ENCODE assay signal across 7 cellular contexts in genomic region chr16:15672514-15673167, GRCh38. TPM values are rescaled to one million over a fixed set of nuclear protein-coding genes. Genes with fewer than 3 reads are reported as not detected.
DNase-seq lines count a peak whose midpoint lies in the region; ATAC-seq and TF ChIP-seq lines count a peak whose summit lies in the region.

No MANE protein-coding gene starts in this region.

- peaks cover 36 to 40% of the 10 kb centered on the region in 2 donors for H3K4me1 Mint-ChIP-seq in immature natural killer cell

- in situ Hi-C loops in astrocyte of the spinal cord (cut with HindIII; ENCODE audit: low sequenced_read_pairs), result no loop called here

- H3K4me2 ChIP-seq in skeletal muscle satellite cell (ENCODE audit: low read length), result peak overlapping the region; percentile 68

- H3K36me3 ChIP-seq in skeletal muscle satellite cell (ENCODE audit: insufficient read depth, low read length) (peaks cover 42% of the 10 kb centered on the region), WERI-Rb-1 (peaks cover 46% of the 10 kb centered on the region)

- peak overlapping the region; percentile 40 to 80 (median 66) for H3K4me3 Mint-ChIP-seq in immature natural killer cell

- H3K9ac ChIP-seq in skeletal muscle satellite cell (ENCODE audit: low read depth, low read length), result peak overlapping the region; percentile 66

- H3K36me3 Mint-ChIP-seq in immature natural killer cell, result peaks cover 4 to 13% (median 5%) of the 10 kb centered on the region in 3 donors

- no peak overlapping the region for H3K27ac ChIP-seq in WERI-Rb-1

- TF ChIP-seq EP300 in Ishikawa (IDR thresholded peaks at IDR 0.05; ENCODE audit: borderline replicate concordance), result peak; percentile 35; the same call in 1 of the 2 replicates

- H3K27ac Mint-ChIP-seq in immature natural killer cell, result peak overlapping the region; percentile 90 to 99 (median 94)

- H3K27me3 ChIP-seq in skeletal muscle satellite cell (ENCODE audit: control insufficient read depth, insufficient read depth, low read length) (no peaks in the 10 kb centered on the region), WERI-Rb-1 (ENCODE audit: insufficient read depth, low read depth, severe bottlenecking) (no peaks in the 10 kb centered on the region)

- no peak for TF ChIP-seq RAD21 in Ishikawa (IDR thresholded peaks at IDR 0.05; ENCODE audit: low read depth)

- no peak overlapping the region for H3K4me3 ChIP-seq in astrocyte of the spinal cord (ENCODE audit: low read depth, low read length)
- H3K4me3 ChIP-seq in skeletal muscle satellite cell (ENCODE audit: low read length), result peak overlapping the region; percentile 33
- H3K4me3 ChIP-seq in WERI-Rb-1 (ENCODE audit: low read depth, low read length), result no peak overlapping the region

- no peaks in the 10 kb centered on the region for H3K9me3 ChIP-seq in skeletal muscle satellite cell (replicated peaks; ENCODE audit: low read length)
- no peaks in the 10 kb centered on the region for H3K9me3 ChIP-seq in WERI-Rb-1 (ENCODE audit: severe bottlenecking)

- peaks cover 24% of the 10 kb centered on the region for H3K4me1 ChIP-seq in skeletal muscle satellite cell (ENCODE audit: control insufficient read depth, insufficient read depth, low read length)

- peaks cover 0 to 3% (median 2%) of the 10 kb centered on the region in 3 donors for H3K27me3 Mint-ChIP-seq in immature natural killer cell (ENCODE audit: low read depth in 3 of 3)

- TF ChIP-seq CTCF in astrocyte of the spinal cord (IDR thresholded peaks at IDR 0.05; ENCODE audit: low read depth, low read length) (no peak), WERI-Rb-1 (IDR thresholded peaks at IDR 0.05; ENCODE audit: low read depth, low read length) (no peak)

- peak; percentile 78 for DNase-seq in T-helper 22 cell (ENCODE audit: low read depth)
- DNase-seq in astrocyte of the spinal cord (ENCODE audit: low read depth, low spot score), result peak; percentile 98
- DNase-seq in immature natural killer cell, result peak; percentile 62 to 69 (median 68)
- DNase-seq in WERI-Rb-1, result no peak

- no peaks in the 10 kb centered on the region for H3K9me3 Mint-ChIP-seq in immature natural killer cell

- ATAC-seq in GM21576 (IDR thresholded peaks at IDR 0.05; ENCODE audit: unreplicated experiment), result no peak

TF ChIP-seq in Ishikawa, 13 proteins besides CTCF, POLR2A, EP300 and RAD21:
- TF ChIP-seq NFIC (IDR thresholded peaks at IDR 0.05) (peak; percentile 53), FOXM1 (IDR thresholded peaks at IDR 0.05; ENCODE audit: borderline replicate concordance, low read depth) (0 out of 2 replicates have a peak, but pooled peaks have one; percentile 34), TEAD4 (IDR thresholded peaks at IDR 0.05) (no peak), TCF12 (IDR thresholded peaks at IDR 0.05; ENCODE audit: low read depth) (no peak), TAF1 (IDR thresholded peaks at IDR 0.05; ENCODE audit: low read depth) (no peak), CREB1 (IDR thresholded peaks at IDR 0.05; ENCODE audit: low read depth) (no peak), EGR1 (IDR thresholded peaks at IDR 0.05) (no peak), ZBTB7A (IDR thresholded peaks at IDR 0.05; ENCODE audit: low read depth) (no peak), YY1 (IDR thresholded peaks at IDR 0.05; ENCODE audit: low read depth) (peak; percentile 52; the same call in 1 of the 2 replicates), CEBPB (IDR thresholded peaks at IDR 0.05) (peak; percentile 97)
- TF ChIP-seq, protein P1, sequence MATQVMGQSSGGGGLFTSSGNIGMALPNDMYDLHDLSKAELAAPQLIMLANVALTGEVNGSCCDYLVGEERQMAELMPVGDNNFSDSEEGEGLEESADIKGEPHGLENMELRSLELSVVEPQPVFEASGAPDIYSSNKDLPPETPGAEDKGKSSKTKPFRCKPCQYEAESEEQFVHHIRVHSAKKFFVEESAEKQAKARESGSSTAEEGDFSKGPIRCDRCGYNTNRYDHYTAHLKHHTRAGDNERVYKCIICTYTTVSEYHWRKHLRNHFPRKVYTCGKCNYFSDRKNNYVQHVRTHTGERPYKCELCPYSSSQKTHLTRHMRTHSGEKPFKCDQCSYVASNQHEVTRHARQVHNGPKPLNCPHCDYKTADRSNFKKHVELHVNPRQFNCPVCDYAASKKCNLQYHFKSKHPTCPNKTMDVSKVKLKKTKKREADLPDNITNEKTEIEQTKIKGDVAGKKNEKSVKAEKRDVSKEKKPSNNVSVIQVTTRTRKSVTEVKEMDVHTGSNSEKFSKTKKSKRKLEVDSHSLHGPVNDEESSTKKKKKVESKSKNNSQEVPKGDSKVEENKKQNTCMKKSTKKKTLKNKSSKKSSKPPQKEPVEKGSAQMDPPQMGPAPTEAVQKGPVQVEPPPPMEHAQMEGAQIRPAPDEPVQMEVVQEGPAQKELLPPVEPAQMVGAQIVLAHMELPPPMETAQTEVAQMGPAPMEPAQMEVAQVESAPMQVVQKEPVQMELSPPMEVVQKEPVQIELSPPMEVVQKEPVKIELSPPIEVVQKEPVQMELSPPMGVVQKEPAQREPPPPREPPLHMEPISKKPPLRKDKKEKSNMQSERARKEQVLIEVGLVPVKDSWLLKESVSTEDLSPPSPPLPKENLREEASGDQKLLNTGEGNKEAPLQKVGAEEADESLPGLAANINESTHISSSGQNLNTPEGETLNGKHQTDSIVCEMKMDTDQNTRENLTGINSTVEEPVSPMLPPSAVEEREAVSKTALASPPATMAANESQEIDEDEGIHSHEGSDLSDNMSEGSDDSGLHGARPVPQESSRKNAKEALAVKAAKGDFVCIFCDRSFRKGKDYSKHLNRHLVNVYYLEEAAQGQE (IDR thresholded peaks at IDR 0.05; ENCODE audit: low read depth), result no peak
- TF ChIP-seq, protein P2, sequence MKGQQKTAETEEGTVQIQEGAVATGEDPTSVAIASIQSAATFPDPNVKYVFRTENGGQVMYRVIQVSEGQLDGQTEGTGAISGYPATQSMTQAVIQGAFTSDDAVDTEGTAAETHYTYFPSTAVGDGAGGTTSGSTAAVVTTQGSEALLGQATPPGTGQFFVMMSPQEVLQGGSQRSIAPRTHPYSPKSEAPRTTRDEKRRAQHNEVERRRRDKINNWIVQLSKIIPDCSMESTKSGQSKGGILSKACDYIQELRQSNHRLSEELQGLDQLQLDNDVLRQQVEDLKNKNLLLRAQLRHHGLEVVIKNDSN (IDR thresholded peaks at IDR 0.05), result no peak
- TF ChIP-seq, protein P3, sequence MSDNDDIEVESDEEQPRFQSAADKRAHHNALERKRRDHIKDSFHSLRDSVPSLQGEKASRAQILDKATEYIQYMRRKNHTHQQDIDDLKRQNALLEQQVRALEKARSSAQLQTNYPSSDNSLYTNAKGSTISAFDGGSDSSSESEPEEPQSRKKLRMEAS (IDR thresholded peaks at IDR 0.05), result peak; percentile 45; the same call in 1 of the 2 replicates

RNA-seq across cellular contexts. Expression of gene NDE1, which starts 22.6 kb away (rescaled TPM):
- 10 to 100 TPM in 2 of 3 donors, 1 to 10 TPM in 1; 3.8 to 55.1 (median 16.8) TPM for polyA plus RNA-seq in immature natural killer cell
- 24.9 and 31.4 TPM in 2 replicates for total RNA-seq in skeletal muscle satellite cell (2012; rRNA removed)

RNA-seq across cellular contexts. Expression of gene MARF1, which starts 29.7 kb away (rescaled TPM):
- 10 to 100 TPM in 1 of 3 donors, 1 to 10 TPM in 2; 3.0 to 13.3 (median 4.0) TPM for polyA plus RNA-seq in immature natural killer cell
- total RNA-seq in skeletal muscle satellite cell (2012; rRNA removed), result 7.6 and 9.4 TPM in 2 replicates
